8 cellular contexts compared by ENCODE assay signal in the genomic region with DNA sequence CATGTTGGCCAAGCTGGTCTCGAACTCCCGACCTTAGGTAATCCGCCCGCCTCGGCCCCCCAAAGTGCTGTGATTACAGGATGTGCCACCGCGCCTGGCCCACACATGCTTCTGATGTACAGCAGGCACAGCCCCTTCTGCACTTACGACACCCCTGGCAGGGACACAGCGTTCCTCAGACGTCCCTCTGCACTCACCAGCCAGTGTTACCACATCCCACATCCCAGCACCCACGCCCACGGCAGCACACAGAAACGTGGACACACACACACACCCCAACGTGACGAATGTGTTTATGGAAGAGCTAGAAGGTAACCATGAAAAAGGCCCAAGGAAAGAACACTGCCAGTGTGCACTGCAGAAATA. TPM values are rescaled to one million over a fixed set of nuclear protein-coding genes. Genes with fewer than 3 reads are reported as not detected.
A peak's percentile ranks its signal among the peaks of the same experiment; 100 is the strongest.
DNase-seq lines count a peak whose midpoint lies in the region; ATAC-seq, FAIRE-seq and TF ChIP-seq lines count a peak whose summit lies in the region.

No MANE protein-coding gene starts in this region.

- no peaks in the 10 kb centered on the region for H3K9me3 ChIP-seq in K562 (replicated peaks; ENCODE audit: control insufficient read depth, insufficient read depth, low read depth, low read length)

- H3K9ac ChIP-seq in K562 (ENCODE audit: insufficient read depth in 1 of 2, low read depth in 2 of 2, low read length in 2 of 2): peak overlapping the region in 1 of 2 experiments; percentile 73; a peak in 2 of 4 replicates

- no peak overlapping the region for H3K27ac Mint-ChIP-seq in activated naive CD4-positive, alpha-beta T cell treated with anti-CD3 and anti-CD28 coated beads, Interleukin-2, amount 50 U/mL, for 24 hours
- H3K27ac Mint-ChIP-seq in mesothelial cell of epicardium: no peak overlapping the region

- peak overlapping the region; percentile 100 for H3K4me3 ChIP-seq in K562

- H3K27ac ChIP-seq in K562 (ENCODE audit: extremely low read depth, low read depth, low read length): no peak overlapping the region

- peaks cover 12% of the 10 kb centered on the region; the same call in 1 of the 3 replicates for H3K36me3 ChIP-seq in K562 (ENCODE audit: control insufficient read depth, insufficient read depth, low read length)

- no peak for FAIRE-seq in K562 (lab: Jason Lieb, UNC)

- no TSS peak for BruUV-seq in K562 (replicated peaks; lab: Mats Ljungman, UMichigan)

- intact Hi-C loops in K562 (cut with micrococcal nuclease): no loop called here

- WGBS in K562 (ENCODE audit: insufficient coverage, low coverage, missing lambda C conversion rate): 52% methylated on average over 10 of the region's 15 CpGs

- H2AFZ ChIP-seq in K562 (ENCODE audit: low read depth, low read length): peak overlapping the region; percentile 72

- H3K4me3 Mint-ChIP-seq in activated naive CD4-positive, alpha-beta T cell treated with anti-CD3 and anti-CD28 coated beads, Interleukin-2, amount 50 U/mL, for 24 hours: peak overlapping the region; percentile 90
- H3K4me3 Mint-ChIP-seq in mesothelial cell of epicardium: peak overlapping the region; percentile 99

- TF ChIP-seq CTCF in K562 (IDR thresholded peaks at IDR 0.05 in 2 of 3, conservative IDR thresholded peaks at IDR 0.05 in 1 of 3; ENCODE audit: insufficient read depth in 2 of 3, low read depth in 1 of 3, low read length in 3 of 3) (no peak), mesothelial cell of epicardium (IDR thresholded peaks at IDR 0.05; ENCODE audit: unreplicated experiment) (no peak)

- TF ChIP-seq EP300 in K562 (IDR thresholded peaks at IDR 0.05; ENCODE audit: low read length): no peak

- H3K9me1 ChIP-seq in K562 (ENCODE audit: control insufficient read depth, insufficient read depth, low read length): no peaks in the 10 kb centered on the region

- POLR2A ChIA-PET in K562 (lab: Yijun Ruan, JAX): interaction anchor here (0.7 to 2.2 kb wide), 7 partner anchors 10 to 78 kb away, joined by 3 to 14 read pairs (median 5); no protein-coding TSS in a partner anchor

- H3K4me1 Mint-ChIP-seq in activated naive CD4-positive, alpha-beta T cell treated with anti-CD3 and anti-CD28 coated beads, Interleukin-2, amount 50 U/mL, for 24 hours: peaks cover 14% of the 10 kb centered on the region
- H3K4me1 Mint-ChIP-seq in mesothelial cell of epicardium: peaks cover 3% of the 10 kb centered on the region

- ATAC-seq in K562 (no peak), GM18517 (IDR thresholded peaks at IDR 0.05; ENCODE audit: unreplicated experiment) (no peak)

- DNase-seq in activated naive CD4-positive, alpha-beta T cell (lab: John Stamatoyannopoulos, UW): no peak
- DNase-seq in K562 (ENCODE audit: extremely low read depth in 1 of 4, low spot score in 3 of 4) (no peak), mesothelial cell of epicardium (ENCODE audit: low spot score in 2 of 2, unreplicated experiment in 2 of 2) (no peak), A172 (ENCODE audit: low spot score) (no peak), NCI-H128 (lab: John Stamatoyannopoulos, UW; ENCODE audit: unreplicated experiment) (no peak), SKM-1 treated with dmso at 0.1 percent for 144 hours (lab: John Stamatoyannopoulos, UW; ENCODE audit: unreplicated experiment) (no peak)

- no peaks in the 10 kb centered on the region for H3K27me3 ChIP-seq in K562 (ENCODE audit: control insufficient read depth in 2 of 2, insufficient read depth in 2 of 2, low read length in 2 of 2)

- in situ Hi-C loops in K562 (cut with MboI): no loop called here

- H3K36me3 Mint-ChIP-seq in activated naive CD4-positive, alpha-beta T cell treated with anti-CD3 and anti-CD28 coated beads, Interleukin-2, amount 50 U/mL, for 24 hours: no peaks in the 10 kb centered on the region
- H3K36me3 Mint-ChIP-seq in mesothelial cell of epicardium: peaks cover 1% of the 10 kb centered on the region

- no peak for TF ChIP-seq POLR2A in K562 (conservative IDR thresholded peaks at IDR 0.05)

- peak overlapping the region; percentile 98; the same call in 1 of the 2 replicates for H3K4me2 ChIP-seq in K562 (ENCODE audit: insufficient read depth, low read length)

- peaks cover 5 to 11% of the 10 kb centered on the region in 2 experiments; a peak in 3 of 5 replicates for H3K4me1 ChIP-seq in K562 (replicated peaks in 1 of 2; ENCODE audit: control insufficient read depth in 2 of 2, insufficient read depth in 2 of 2, low read length in 2 of 2)

- peaks cover 25% of the 10 kb centered on the region for H3K79me2 ChIP-seq in K562 (ENCODE audit: control insufficient read depth, insufficient read depth, low read length)

- H4K20me1 ChIP-seq in K562 (replicated peaks; ENCODE audit: control insufficient read depth, insufficient read depth, low read length): 0 out of 2 replicates have a peak, but pooled peaks cover 4% of the 10 kb centered on the region

- TF ChIP-seq RAD21 in K562 (CRISPR knock-in tag; conservative IDR thresholded peaks at IDR 0.05 in 1 of 2, IDR thresholded peaks at IDR 0.05 in 1 of 2): no peak

- no peaks in the 10 kb centered on the region for H3K27me3 Mint-ChIP-seq in activated naive CD4-positive, alpha-beta T cell treated with anti-CD3 and anti-CD28 coated beads, Interleukin-2, amount 50 U/mL, for 24 hours
- no peaks in the 10 kb centered on the region for H3K27me3 Mint-ChIP-seq in mesothelial cell of epicardium (ENCODE audit: low read depth)

- CTCF ChIA-PET in K562 (lab: Yijun Ruan, JAX; ENCODE audit: low intra/inter-chr PET ratio): interaction anchor here (0.6 kb wide), 1 partner anchor 60 kb away, joined by 4 read pairs; no protein-coding TSS in a partner anchor

- no peaks in the 10 kb centered on the region for H3K9me3 Mint-ChIP-seq in activated naive CD4-positive, alpha-beta T cell treated with anti-CD3 and anti-CD28 coated beads, Interleukin-2, amount 50 U/mL, for 24 hours
- H3K9me3 Mint-ChIP-seq in mesothelial cell of epicardium: no peaks in the 10 kb centered on the region

RNA-seq across cellular contexts. Expression of a gene that starts 0.6 kb away (rescaled TPM):
- total RNA-seq in K562 (2011; cell fraction: chromatin; rRNA removed; ENCODE audit: low replicate concordance): 61.6 and 152 TPM in 2 replicates
- total RNA-seq in K562 (2011; cell fraction: nucleolus; rRNA removed): 73.4 and 82.2 TPM in 2 replicates
- total RNA-seq in K562 (2011; cell fraction: nucleoplasm; rRNA removed): 63.7 and 80.1 TPM in 2 replicates
- total RNA-seq in K562 (2014; rRNA removed): 23.9 and 36.9 TPM in 2 replicates
- 9.4 and 10.0 TPM in 2 replicates for total RNA-seq in K562 (2014; rRNA removed; fragmentation: Illumina TruSeq; extraction: Trizol)
- total RNA-seq in K562 (2015; rRNA removed; fragmentation: Illumina TruSeq; extraction: Trizol): 11.5 and 12.8 TPM in 2 replicates
- 61.2 and 65.7 TPM in 2 replicates for total RNA-seq in K562 (2021)
- polyA plus RNA-seq in K562 (2011; rRNA removed): 9.2 and 27.7 TPM in 2 replicates
- polyA plus RNA-seq in K562 (2011; cell fraction: cytosol; rRNA removed): 11.9 and 16.1 TPM in 2 replicates
- 38.7 and 47.7 TPM in 2 replicates for polyA plus RNA-seq in K562 (2011; cell fraction: nucleus; rRNA removed)
- 40.3 and 49.0 TPM in 2 replicates for polyA plus RNA-seq in K562 (2012)
- 21.6 and 30.8 TPM in 2 replicates for polyA plus RNA-seq in K562 (2014; fragmentation: Illumina TruSeq; extraction: Trizol)
- 1 to 10 TPM; 6.5 to 7.0 TPM for polyA plus RNA-seq in K562 (2014; fragmentation: Nextera tagmentation; extraction: Ambion mirVana)
- polyA plus RNA-seq in K562 (2014; rRNA removed): 18.5 and 24.0 TPM in 2 replicates
- polyA minus RNA-seq in K562 (2011; rRNA and poly(A)+ RNA removed): 11.8 and 16.9 TPM in 2 replicates
- polyA minus RNA-seq in K562 (2011; cell fraction: cytosol; rRNA and poly(A)+ RNA removed): 18.0 and 23.9 TPM in 2 replicates
- polyA minus RNA-seq in K562 (2011; cell fraction: nucleus; rRNA and poly(A)+ RNA removed): 21.9 and 27.0 TPM in 2 replicates
- 54.0 to 65.5 TPM (median 54.8 TPM) in 3 replicates for total RNA-seq in mesothelial cell of epicardium
- 15.4 and 23.6 TPM in 2 replicates for total RNA-seq in A172 (2014; rRNA removed; shearing (Covaris generic))

RNA-seq across cellular contexts. Expression of a gene that starts 14.4 kb away (rescaled TPM):
- total RNA-seq in K562 (2011; cell fraction: chromatin; rRNA removed; ENCODE audit: low replicate concordance): 47.2 and 168 TPM in 2 replicates
- total RNA-seq in K562 (2011; cell fraction: nucleolus; rRNA removed): 109 and 124 TPM in 2 replicates
- 103 and 108 TPM in 2 replicates for total RNA-seq in K562 (2011; cell fraction: nucleoplasm; rRNA removed)
- total RNA-seq in K562 (2014; rRNA removed): 13.6 and 19.6 TPM in 2 replicates
- 11.4 and 17.9 TPM in 2 replicates for total RNA-seq in K562 (2014; rRNA removed; fragmentation: Illumina TruSeq; extraction: Trizol)
- 15.9 and 18.6 TPM in 2 replicates for total RNA-seq in K562 (2015; rRNA removed; fragmentation: Illumina TruSeq; extraction: Trizol)
- total RNA-seq in K562 (2021): 33.5 and 37.6 TPM in 2 replicates
- polyA plus RNA-seq in K562 (2011; rRNA removed): 38.4 and 39.6 TPM in 2 replicates
- polyA plus RNA-seq in K562 (2011; cell fraction: cytosol; rRNA removed): 31.3 and 46.5 TPM in 2 replicates
- polyA plus RNA-seq in K562 (2011; cell fraction: nucleus; rRNA removed): 52.1 and 78.7 TPM in 2 replicates
- 33.1 and 42.2 TPM in 2 replicates for polyA plus RNA-seq in K562 (2012)
- polyA plus RNA-seq in K562 (2014; fragmentation: Illumina TruSeq; extraction: Trizol): 29.3 and 34.6 TPM in 2 replicates
- 1 to 10 TPM; 2.6 to 2.8 TPM for polyA plus RNA-seq in K562 (2014; fragmentation: Nextera tagmentation; extraction: Ambion mirVana)
- 18.8 and 19.1 TPM in 2 replicates for polyA plus RNA-seq in K562 (2014; rRNA removed)
- polyA minus RNA-seq in K562 (2011; rRNA and poly(A)+ RNA removed): 37.1 and 59.8 TPM in 2 replicates
- polyA minus RNA-seq in K562 (2011; cell fraction: cytosol; rRNA and poly(A)+ RNA removed): 36.1 and 41.3 TPM in 2 replicates
- polyA minus RNA-seq in K562 (2011; cell fraction: nucleus; rRNA and poly(A)+ RNA removed): 26.1 and 33.0 TPM in 2 replicates
- total RNA-seq in mesothelial cell of epicardium: 94.4 to 104 TPM (median 95.8 TPM) in 3 replicates
- 10.7 and 22.2 TPM in 2 replicates for total RNA-seq in A172 (2014; rRNA removed; shearing (Covaris generic))

RNA-seq across cellular contexts. Expression of a gene that starts 31.0 kb away (rescaled TPM):
- total RNA-seq in K562 (2011; cell fraction: chromatin; rRNA removed; ENCODE audit: low replicate concordance): 13.3 and 30.8 TPM in 2 replicates
- 17.5 and 19.0 TPM in 2 replicates for total RNA-seq in K562 (2011; cell fraction: nucleolus; rRNA removed)
- total RNA-seq in K562 (2011; cell fraction: nucleoplasm; rRNA removed): 14.6 and 15.8 TPM in 2 replicates
- total RNA-seq in K562 (2014; rRNA removed) (2.7 TPM in 2 replicates), K562 (2014; rRNA removed; fragmentation: Illumina TruSeq; extraction: Trizol) (0.77 and 1.1 TPM in 2 replicates), K562 (2015; rRNA removed; fragmentation: Illumina TruSeq; extraction: Trizol) (1.8 TPM in 2 replicates), K562 (2021) (3.7 and 4.4 TPM in 2 replicates), mesothelial cell of epicardium (0.91 to 1.2 TPM (median 1.0 TPM) in 3 replicates)
- polyA plus RNA-seq in K562 (2011; rRNA removed) (1.7 and 2.8 TPM in 2 replicates), K562 (2014; fragmentation: Illumina TruSeq; extraction: Trizol) (2.7 and 3.1 TPM in 2 replicates), K562 (2014; fragmentation: Nextera tagmentation; extraction: Ambion mirVana) (under 1 TPM; 0.25 to 0.31 TPM), K562 (2014; rRNA removed) (4.3 and 4.4 TPM in 2 replicates)
- 1.7 and 2.1 TPM in 2 replicates for polyA plus RNA-seq in K562 (2011; cell fraction: cytosol; rRNA removed)
- polyA plus RNA-seq in K562 (2011; cell fraction: nucleus; rRNA removed): 22.2 and 32.4 TPM in 2 replicates
- 5.2 and 20.8 TPM in 2 replicates for polyA plus RNA-seq in K562 (2012)
- polyA minus RNA-seq in K562 (2011; rRNA and poly(A)+ RNA removed): 0.39 and 0.70 TPM in 2 replicates
- polyA minus RNA-seq in K562 (2011; cell fraction: cytosol; rRNA and poly(A)+ RNA removed): 1.2 TPM in 1 of 2 replicates, not detected in the other
- polyA minus RNA-seq in K562 (2011; cell fraction: nucleus; rRNA and poly(A)+ RNA removed): 1.9 and 2.4 TPM in 2 replicates
- total RNA-seq in A172 (2014; rRNA removed; shearing (Covaris generic)): 4.3 and 5.2 TPM in 2 replicates

RNA-seq across cellular contexts. Expression of a gene that starts 51.0 kb away (rescaled TPM):
- total RNA-seq in K562 (2011; cell fraction: chromatin; rRNA removed; ENCODE audit: low replicate concordance): 9.4 and 24.3 TPM in 2 replicates
- total RNA-seq in K562 (2011; cell fraction: nucleolus; rRNA removed): 24.0 and 25.1 TPM in 2 replicates
- total RNA-seq in K562 (2011; cell fraction: nucleoplasm; rRNA removed): 8.3 and 12.6 TPM in 2 replicates
- total RNA-seq in K562 (2014; rRNA removed) (68.4 and 72.3 TPM in 2 replicates), K562 (2014; rRNA removed; fragmentation: Illumina TruSeq; extraction: Trizol) (2.4 and 4.5 TPM in 2 replicates), K562 (2015; rRNA removed; fragmentation: Illumina TruSeq; extraction: Trizol) (11.3 and 13.4 TPM in 2 replicates), K562 (2021) (33.3 and 35.8 TPM in 2 replicates), mesothelial cell of epicardium (0.55 to 0.80 TPM (median 0.79 TPM) in 3 replicates)
- polyA plus RNA-seq in K562 (2011; rRNA removed) (9.1 and 11.5 TPM in 2 replicates), K562 (2014; fragmentation: Illumina TruSeq; extraction: Trizol) (4.0 and 10.5 TPM in 2 replicates), K562 (2014; fragmentation: Nextera tagmentation; extraction: Ambion mirVana) (under 1 TPM; 0.14 to 0.55 TPM), K562 (2014; rRNA removed) (34.4 and 34.8 TPM in 2 replicates)
- 14.0 and 24.3 TPM in 2 replicates for polyA plus RNA-seq in K562 (2011; cell fraction: cytosol; rRNA removed)
- 19.8 and 25.1 TPM in 2 replicates for polyA plus RNA-seq in K562 (2011; cell fraction: nucleus; rRNA removed)
- polyA plus RNA-seq in K562 (2012): 18.4 and 67.5 TPM in 2 replicates
- 2.2 and 6.8 TPM in 2 replicates for polyA minus RNA-seq in K562 (2011; rRNA and poly(A)+ RNA removed)
- polyA minus RNA-seq in K562 (2011; cell fraction: cytosol; rRNA and poly(A)+ RNA removed): 12.3 and 17.9 TPM in 2 replicates
- polyA minus RNA-seq in K562 (2011; cell fraction: nucleus; rRNA and poly(A)+ RNA removed): 7.7 and 8.9 TPM in 2 replicates
- 15.5 and 17.3 TPM in 2 replicates for total RNA-seq in A172 (2014; rRNA removed; shearing (Covaris generic))
